ENCODE assay signal across 33 cellular contexts in genomic region chr6:147105786-147106185, GRCh38.
DNase-seq lines count a peak whose midpoint lies in the region; ATAC-seq, FAIRE-seq and TF ChIP-seq lines count a peak whose summit lies in the region.
"Had no signal": no experiment of that assay in that cellular context is flagged by ENCODE, and none has a peak within 500 bp of the region (broad histone marks: within the 10 kb centered on the region; RNA-seq: fewer than 3 reads in every experiment).

No MANE protein-coding gene starts in this region.

- H4K5ac ChIP-seq in IMR-90 (ENCODE audit: low read depth, low read length), result peak overlapping the region; percentile 85

- TF ChIP-seq CTCF in HepG2 (CRISPR knock-in tag; IDR thresholded peaks at IDR 0.05) (no peak), right lobe of liver (IDR thresholded peaks at IDR 0.05) (no peak), A549 (IDR thresholded peaks at IDR 0.05) (no peak), IMR-90 (conservative IDR thresholded peaks at IDR 0.05; ENCODE audit: low read depth, low read length) (no peak), K562 (IDR thresholded peaks at IDR 0.05 in 2 of 3, conservative IDR thresholded peaks at IDR 0.05 in 1 of 3; ENCODE audit: insufficient read depth in 2 of 3, low read depth in 1 of 3, low read length in 3 of 3) (no peak)

- DNase-seq in HepG2 (ENCODE audit: low spot score) (no peak), right lobe of liver (no peak), A549 (ENCODE audit: low read depth in 1 of 2, low spot score in 1 of 2) (no peak), IMR-90 (no peak), K562 (ENCODE audit: extremely low read depth in 1 of 4, low spot score in 3 of 4) (no peak), NCI-H2029 (lab: John Stamatoyannopoulos, UW) (no peak), MV-4-11 (lab: John Stamatoyannopoulos, UW) (no peak)
- DNase-seq: 8988T; ACHN; AML-193; BE2C; C1 segment of cervical spinal cord; Caco-2; Calu3; CD4-positive, alpha-beta memory T cell; CD4-positive, alpha-beta T cell; CD4-positive, CD25-positive, alpha-beta regulatory T cell; CD8-positive, alpha-beta memory T cell; CD8-positive, alpha-beta T cell; COR-L47; DMS 273 treated with DMSO at 0.1 percent for 48 hours; DMS153; DMS53; DMS79; DMS79 treated with DMSO at 0.1 percent for 48 hours; DND-41; EL had no signal

- H3K4me2 ChIP-seq in HepG2 (ENCODE audit: low read depth, low read length) (no peak overlapping the region), A549 (no peak overlapping the region), IMR-90 (ENCODE audit: low read depth, low read length) (no peak overlapping the region), K562 (ENCODE audit: insufficient read depth, low read length) (no peak overlapping the region)
- H3K4me2 ChIP-seq: BLaER1; BLaER1 treated with 17β-estradiol and CSF1 and Interleukin-3, amounts not matched to agents 10 nM and 100 nM had no signal

- dilution Hi-C loops in IMR-90 (cut with HindIII; ENCODE audit: low sequenced_read_pairs, unreplicated experiment), result no loop called here

- TF ChIP-seq POLR2A in HepG2 (IDR thresholded peaks at IDR 0.05; ENCODE audit: insufficient read depth in 1 of 2, low read depth in 2 of 2, low read length in 2 of 2), result no peak
- TF ChIP-seq POLR2A in right lobe of liver (IDR thresholded peaks at IDR 0.05), result no peak
- no peak for TF ChIP-seq POLR2A in A549 (IDR thresholded peaks at IDR 0.05; ENCODE audit: low read length)
- TF ChIP-seq POLR2A in IMR-90 (IDR thresholded peaks at IDR 0.05; ENCODE audit: low read depth, low read length), result no peak
- no peak for TF ChIP-seq POLR2A in K562 (conservative IDR thresholded peaks at IDR 0.05)

- in situ Hi-C loops in HepG2 (cut with HindIII; ENCODE audit: extremely low pct_ligation_motif_present, low pct_unique_long_range_greater_than_20kb), result no loop called here
- in situ Hi-C loops in IMR-90 (cut with MboI; ENCODE audit: low sequenced_read_pairs), result no loop called here
- in situ Hi-C loops in K562 (cut with MboI), result no loop called here

- H3K56ac ChIP-seq in IMR-90 (ENCODE audit: extremely low read depth, insufficient read depth, low read length), result no peak overlapping the region

- H2AK9ac ChIP-seq in IMR-90 (replicated peaks; ENCODE audit: low read depth, low read length, poor library complexity), result no peak overlapping the region

- H2BK5ac ChIP-seq in IMR-90 (ENCODE audit: low read depth, low read length, poor library complexity, severe bottlenecking), result peak overlapping the region; percentile 11

- H3K4me1 ChIP-seq in HepG2 (ENCODE audit: insufficient read depth, low read length) (0 out of 2 replicates have a peak, but pooled peaks cover 7% of the 10 kb centered on the region), right lobe of liver (no peaks in the 10 kb centered on the region), A549 (peaks cover 7% of the 10 kb centered on the region; the same call in 1 of the 3 replicates), IMR-90 (ENCODE audit: control insufficient read depth, insufficient read depth, low read length) (peaks cover 1% of the 10 kb centered on the region; the same call in 1 of the 2 replicates), K562 (replicated peaks in 1 of 2; ENCODE audit: control insufficient read depth in 2 of 2, insufficient read depth in 2 of 2, low read length in 2 of 2) (0 out of 5 replicates have a peak, but pooled peaks cover 0 to 4% of the 10 kb centered on the region in 2 experiments)
- H3K4me1 ChIP-seq: BE2C, Caco-2 had no signal

- no peaks in the 10 kb centered on the region for H3K79me2 ChIP-seq in HepG2 (ENCODE audit: insufficient read depth, low read length)
- no peaks in the 10 kb centered on the region for H3K79me2 ChIP-seq in K562 (ENCODE audit: control insufficient read depth, insufficient read depth, low read length)

- no peak overlapping the region for H3K9ac ChIP-seq in HepG2 (ENCODE audit: insufficient read depth, low read depth, low read length)
- H3K9ac ChIP-seq in IMR-90 (ENCODE audit: low read depth, low read length), result no peak overlapping the region
- H3K9ac ChIP-seq in K562 (ENCODE audit: insufficient read depth in 1 of 2, low read depth in 2 of 2, low read length in 2 of 2), result no peak overlapping the region
- H3K9ac ChIP-seq: BLaER1; BLaER1 treated with 17β-estradiol and CSF1 and Interleukin-3, amounts not matched to agents 10 nM and 100 nM had no signal

- CTCF ChIA-PET in HepG2 (lab: Yijun Ruan, JAX; ENCODE audit: low intra/inter-chr PET ratio, low total read pairs), result no interaction called here
- CTCF ChIA-PET in A549 (lab: Yijun Ruan, JAX), result no interaction called here
- CTCF ChIA-PET in IMR-90 (lab: Yijun Ruan, JAX), result no interaction called here
- CTCF ChIA-PET in K562 (lab: Yijun Ruan, JAX; ENCODE audit: low intra/inter-chr PET ratio), result no interaction called here

- peak overlapping the region; percentile 73; the same call in 1 of the 3 replicates for H2BK15ac ChIP-seq in IMR-90 (ENCODE audit: low read depth, low read length)

- H3K4ac ChIP-seq in IMR-90 (ENCODE audit: low read depth, low read length), result peak overlapping the region; percentile 33; the same call in 1 of the 2 replicates

- ATAC-seq in HepG2, result no peak
- no peak for ATAC-seq in right lobe of liver
- no peak for ATAC-seq in A549
- ATAC-seq in IMR-90 (ENCODE audit: low read depth), result no peak
- ATAC-seq in K562, result no peak
- ATAC-seq in GM21423 (IDR thresholded peaks at IDR 0.05; ENCODE audit: unreplicated experiment), result no peak
- ATAC-seq: CD8-positive, alpha-beta T cell had no signal

- H3K27ac ChIP-seq in HepG2 (ENCODE audit: extremely low read length, insufficient read depth, low read length), result no peak overlapping the region
- no peak overlapping the region for H3K27ac ChIP-seq in right lobe of liver
- H3K27ac ChIP-seq in A549, result no peak overlapping the region
- H3K27ac ChIP-seq in IMR-90 (ENCODE audit: insufficient read depth, low read length), result peak overlapping the region; percentile 49; the same call in 1 of the 2 replicates
- no peak overlapping the region for H3K27ac ChIP-seq in K562 (ENCODE audit: extremely low read depth, low read depth, low read length)
- H3K27ac ChIP-seq: 22Rv1; BLaER1; BLaER1 treated with 17β-estradiol and CSF1 and Interleukin-3, amounts not matched to agents 10 nM and 100 nM; C4-2B had no signal

- no peaks in the 10 kb centered on the region for H4K20me1 ChIP-seq in HepG2 (ENCODE audit: insufficient read depth, low read length)
- no peaks in the 10 kb centered on the region for H4K20me1 ChIP-seq in IMR-90 (ENCODE audit: insufficient read depth, low read length)
- no peaks in the 10 kb centered on the region for H4K20me1 ChIP-seq in K562 (replicated peaks; ENCODE audit: control insufficient read depth, insufficient read depth, low read length)
- H4K20me1 ChIP-seq: BLaER1; BLaER1 treated with 17β-estradiol and CSF1 and Interleukin-3, amounts not matched to agents 10 nM and 100 nM had no signal

- H4K91ac ChIP-seq in IMR-90 (ENCODE audit: insufficient read depth, low read depth, low read length), result no peak overlapping the region

- no peak for FAIRE-seq in HepG2 (lab: Jason Lieb, UNC)
- no peak for FAIRE-seq in A549 (lab: Jason Lieb, UNC)
- FAIRE-seq in K562 (lab: Jason Lieb, UNC), result no peak
- FAIRE-seq: D721Med had no signal

- no peak overlapping the region for H3K23ac ChIP-seq in IMR-90 (ENCODE audit: low read depth, low read length)

- no peak overlapping the region for H3K4me3 ChIP-seq in HepG2 (replicated peaks in 1 of 3; ENCODE audit: insufficient read depth in 1 of 3, low read depth in 2 of 3, low read length in 3 of 3)
- H3K4me3 ChIP-seq in right lobe of liver, result no peak overlapping the region
- H3K4me3 ChIP-seq in A549, result no peak overlapping the region
- no peak overlapping the region for H3K4me3 ChIP-seq in IMR-90 (ENCODE audit: insufficient read depth, low read depth, low read length)
- H3K4me3 ChIP-seq in K562, result no peak overlapping the region
- H3K4me3 ChIP-seq: BLaER1; BLaER1 treated with 17β-estradiol and CSF1 and Interleukin-3, amounts not matched to agents 10 nM and 100 nM had no signal

- peak overlapping the region; percentile 56; the same call in 1 of the 2 replicates for H2AK5ac ChIP-seq in IMR-90 (ENCODE audit: low read depth, low read length)

- H3K14ac ChIP-seq in IMR-90 (replicated peaks; ENCODE audit: low read depth, low read length), result no peak overlapping the region

- peak overlapping the region; percentile 46; the same call in 1 of the 2 replicates for H2BK20ac ChIP-seq in IMR-90 (ENCODE audit: low read depth, low read length)

- no peaks in the 10 kb centered on the region for H3K27me3 ChIP-seq in HepG2 (ENCODE audit: control insufficient read depth in 1 of 2, insufficient read depth in 2 of 2, low read length in 2 of 2)
- H3K27me3 ChIP-seq in right lobe of liver, result no peaks in the 10 kb centered on the region
- H3K27me3 ChIP-seq in IMR-90 (ENCODE audit: control insufficient read depth, insufficient read depth, low read length), result no peaks in the 10 kb centered on the region
- no peaks in the 10 kb centered on the region for H3K27me3 ChIP-seq in K562 (ENCODE audit: control insufficient read depth in 2 of 2, insufficient read depth in 2 of 2, low read length in 2 of 2)
- H3K27me3 ChIP-seq: BE2C; BLaER1; BLaER1 treated with 17β-estradiol and CSF1 and Interleukin-3, amounts not matched to agents 10 nM and 100 nM had no signal

- TF ChIP-seq EP300 in HepG2 (IDR thresholded peaks at IDR 0.05; ENCODE audit: low read depth in 2 of 2, low read length in 2 of 2) (no peak), HepG2 (CRISPR knock-in tag; IDR thresholded peaks at IDR 0.05; ENCODE audit: borderline replicate concordance) (no peak), A549 (IDR thresholded peaks at IDR 0.05) (no peak), K562 (IDR thresholded peaks at IDR 0.05; ENCODE audit: low read length) (no peak)

- H3K9me1 ChIP-seq in IMR-90 (ENCODE audit: insufficient read depth, low read length) (no peaks in the 10 kb centered on the region), K562 (ENCODE audit: control insufficient read depth, insufficient read depth, low read length) (no peaks in the 10 kb centered on the region)

- BruUV-seq in HepG2 (replicated peaks; lab: Mats Ljungman, UMichigan) (no TSS peak), IMR-90 (replicated peaks; lab: Mats Ljungman, UMichigan) (no TSS peak), K562 (replicated peaks; lab: Mats Ljungman, UMichigan) (no TSS peak)

- peak overlapping the region; percentile 47; the same call in 1 of the 2 replicates for H2BK120ac ChIP-seq in IMR-90 (ENCODE audit: low read depth, low read length)

- TF ChIP-seq RAD21 in HepG2 (CRISPR knock-in tag; IDR thresholded peaks at IDR 0.05) (no peak), A549 (conservative IDR thresholded peaks at IDR 0.05 in 1 of 2, IDR thresholded peaks at IDR 0.05 in 1 of 2) (no peak), IMR-90 (IDR thresholded peaks at IDR 0.05; ENCODE audit: low read length) (no peak), K562 (CRISPR knock-in tag; conservative IDR thresholded peaks at IDR 0.05 in 1 of 2, IDR thresholded peaks at IDR 0.05 in 1 of 2) (no peak)

- intact Hi-C loops in HepG2 (cut with micrococcal nuclease; ENCODE audit: unreplicated experiment), result no loop called here
- intact Hi-C loops in right lobe of liver (cut with DNase I), result no loop called here
- intact Hi-C loops in IMR-90 (cut with micrococcal nuclease), result loop anchor here (5.0 kb wide), 1 partner anchor 97 kb away; the partner anchor contains the start of gene STXBP5
- intact Hi-C loops in K562 (cut with micrococcal nuclease), result no loop called here

- H3K18ac ChIP-seq in IMR-90 (ENCODE audit: low read depth, low read length), result peak overlapping the region; percentile 65

- no peaks in the 10 kb centered on the region for H3K79me1 ChIP-seq in IMR-90 (ENCODE audit: low read depth in 1 of 2, low read length in 2 of 2)

- no peaks in the 10 kb centered on the region for H3K36me3 ChIP-seq in HepG2 (replicated peaks in 1 of 2; ENCODE audit: control insufficient read depth in 1 of 2, insufficient read depth in 2 of 2, low read length in 2 of 2)
- H3K36me3 ChIP-seq in right lobe of liver, result no peaks in the 10 kb centered on the region
- H3K36me3 ChIP-seq in IMR-90 (ENCODE audit: control insufficient read depth, insufficient read depth, low read length), result no peaks in the 10 kb centered on the region
- H3K36me3 ChIP-seq in K562 (ENCODE audit: control insufficient read depth, insufficient read depth, low read length), result no peaks in the 10 kb centered on the region
- H3K36me3 ChIP-seq: BE2C; BLaER1; BLaER1 treated with 17β-estradiol and CSF1 and Interleukin-3, amounts not matched to agents 10 nM and 100 nM had no signal

- 0 out of 4 replicates have a peak overlapping the region, but pooled peaks of 1 of the 2 experiments have one; percentile 3 for H4K8ac ChIP-seq in IMR-90 (ENCODE audit: low read depth in 2 of 2, low read length in 2 of 2)

- WGBS in HepG2 (ENCODE audit: low lambda C conversion rate), result 23% methylated on average over 5 of the region's 5 CpGs
- WGBS in right lobe of liver (ENCODE audit: insufficient coverage, low coverage, low lambda C conversion rate, missing lambda C conversion rate), result 82% methylated on average over 5 of the region's 5 CpGs
- 86% methylated on average over 5 of the region's 5 CpGs for WGBS in A549 (ENCODE audit: missing lambda C conversion rate)
- no CpG with 5 or more reads among the region's 5 CpGs for WGBS in IMR-90 (ENCODE audit: extremely low coverage in 2 of 2, insufficient read length in 1 of 2), 2 experiments
- 73% methylated on average over 5 of the region's 5 CpGs for WGBS in K562 (ENCODE audit: insufficient coverage, low coverage, missing lambda C conversion rate)

- POLR2A ChIA-PET in HepG2 (lab: Yijun Ruan, JAX), result no interaction called here
- POLR2A ChIA-PET in A549 (lab: Yijun Ruan, JAX), result no interaction called here
- POLR2A ChIA-PET in IMR-90 (lab: Charles Lee; ENCODE audit: unreplicated experiment), result no interaction called here
- POLR2A ChIA-PET in K562 (lab: Yijun Ruan, JAX), result no interaction called here

- H3K9me3 ChIP-seq in HepG2 (ENCODE audit: low read length), result no peaks in the 10 kb centered on the region
- H3K9me3 ChIP-seq in right lobe of liver, result no peaks in the 10 kb centered on the region
- no peaks in the 10 kb centered on the region for H3K9me3 ChIP-seq in A549
- no peaks in the 10 kb centered on the region for H3K9me3 ChIP-seq in IMR-90 (ENCODE audit: control insufficient read depth, insufficient read depth, low read length)
- no peaks in the 10 kb centered on the region for H3K9me3 ChIP-seq in K562 (replicated peaks; ENCODE audit: control insufficient read depth, insufficient read depth, low read depth, low read length)
- H3K9me3 ChIP-seq: BE2C; BLaER1; BLaER1 treated with 17β-estradiol and CSF1 and Interleukin-3, amounts not matched to agents 10 nM and 100 nM; Caco-2 had no signal

- H2AFZ ChIP-seq in HepG2 (ENCODE audit: low read length) (no peak overlapping the region), IMR-90 (replicated peaks; ENCODE audit: low read length, poor library complexity) (no peak overlapping the region), K562 (ENCODE audit: low read depth, low read length) (no peak overlapping the region)

Comparison
In these comparisons a context has a peak if more than half of its experiments do, and no peak if none do; other contexts are left out.
1. Of the 241 proteins assayed by ChIP-seq in both HepG2 and K562: peak only in HepG2: none; only in K562: MAFG; in both: MAFF and MAFK; in neither: 237; mixed calls (peak in some experiments, not most) for 1.